Comparison of ENCODE assay signal across 9 cellular contexts in the genomic region with DNA sequence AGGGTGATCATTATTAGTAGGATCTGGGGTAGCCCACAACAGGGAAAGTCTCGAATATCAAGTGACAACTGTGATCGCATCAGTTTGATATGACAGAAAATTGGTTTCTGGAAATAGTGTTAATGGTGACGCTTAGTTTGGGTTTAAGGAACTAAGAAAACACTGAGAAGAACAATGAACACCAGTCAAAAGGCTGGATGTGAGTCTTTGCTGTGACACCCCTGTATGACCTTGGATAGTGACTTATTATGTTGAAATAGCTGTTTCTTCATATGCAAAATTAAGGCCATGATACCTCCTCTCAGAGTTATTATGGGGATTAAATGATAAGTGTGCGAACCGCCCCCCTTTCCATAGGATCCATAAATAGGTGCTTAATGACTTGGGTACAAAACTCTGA. TPM values are rescaled to one million over a fixed set of nuclear protein-coding genes. Genes with fewer than 3 reads are reported as not detected.
DNase-seq lines count a peak whose midpoint lies in the region; ATAC-seq, FAIRE-seq and TF ChIP-seq lines count a peak whose summit lies in the region.
"Had no signal": no experiment of that assay in that cellular context is flagged by ENCODE, and none has a peak within 500 bp of the region (broad histone marks: within the 10 kb centered on the region; RNA-seq: fewer than 3 reads in every experiment).

No MANE protein-coding gene starts in this region.

- H3K4me3 ChIP-seq in GM12875 (ENCODE audit: low read depth, low read length) (peak overlapping the region; percentile 96), PC-9 (peak overlapping the region; percentile 73), esophagus muscularis mucosa (peak overlapping the region; percentile 84 to 98 (median 90)), rectal smooth muscle tissue (ENCODE audit: low read length) (peak overlapping the region; percentile 81)

- no peak for DNase-seq in PC-9
- no peak for DNase-seq in esophagus muscularis mucosa (ENCODE audit: extremely low spot score)
- no peak for DNase-seq in GM12892 (ENCODE audit: insufficient read length)
- DNase-seq in activated CD4-positive, CD25-positive, alpha-beta regulatory T cell treated with anti-CD3 and anti-CD28 coated beads, Interleukin-2, amount 50 U/mL, for 72 hours: no peak

- H3K9me3 ChIP-seq in PC-9 (ENCODE audit: insufficient read depth, low read depth) (peaks cover 2% of the 10 kb centered on the region; the same call in 1 of the 2 replicates), esophagus muscularis mucosa (no peaks in the 10 kb centered on the region)

- CTCF ChIA-PET in PC-9 (lab: Charles Lee): no interaction called here

- peak overlapping the region; percentile 82 for H3K9ac ChIP-seq in rectal smooth muscle tissue (ENCODE audit: low read length)

- peaks cover 29% of the 10 kb centered on the region for H3K4me1 ChIP-seq in PC-9 (replicated peaks; ENCODE audit: insufficient read depth)
- H3K4me1 ChIP-seq in esophagus muscularis mucosa: peaks cover 13 to 48% (median 35%) of the 10 kb centered on the region in 4 donors
- no peaks in the 10 kb centered on the region for H3K4me1 ChIP-seq in rectal smooth muscle tissue (ENCODE audit: control insufficient read depth, insufficient read depth, low read length)

- 34% methylated on average over 5 of the region's 5 CpGs for WGBS in esophagus muscularis mucosa

- peaks cover 15% of the 10 kb centered on the region for H3F3A ChIP-seq in PC-9 (ENCODE audit: insufficient read depth, low read depth)

- peak overlapping the region; percentile 63 for H3K27ac ChIP-seq in PC-9
- H3K27ac ChIP-seq in esophagus muscularis mucosa (replicated peaks in 1 of 4): peak overlapping the region; percentile 89 to 97 (median 92)
- H3K27ac ChIP-seq in rectal smooth muscle tissue (ENCODE audit: low read depth, low read length): no peak overlapping the region

- TSS peak; percentile 37 for BruUV-seq in PC-9 (replicated peaks; lab: Mats Ljungman, UMichigan)

- no peaks in the 10 kb centered on the region for H3K27me3 ChIP-seq in PC-9 (ENCODE audit: insufficient read depth, low read depth)
- H3K27me3 ChIP-seq in esophagus muscularis mucosa: no peaks in the 10 kb centered on the region
- H3K27me3 ChIP-seq in rectal smooth muscle tissue (ENCODE audit: control insufficient read depth, insufficient read depth, low read length): no peaks in the 10 kb centered on the region

- no peak for TF ChIP-seq POLR2A in esophagus muscularis mucosa (IDR thresholded peaks at IDR 0.05; ENCODE audit: low read depth)
- no peak for TF ChIP-seq POLR2A in GM12892 (IDR thresholded peaks at IDR 0.05; ENCODE audit: low read depth, low read length)

- 0 out of 2 replicates have a peak, but pooled peaks cover 7% of the 10 kb centered on the region for H3K36me3 ChIP-seq in PC-9 (ENCODE audit: low read depth)
- no peaks in the 10 kb centered on the region for H3K36me3 ChIP-seq in esophagus muscularis mucosa
- no peaks in the 10 kb centered on the region for H3K36me3 ChIP-seq in rectal smooth muscle tissue (ENCODE audit: control insufficient read depth, insufficient read depth, low read length)

- no peaks in the 10 kb centered on the region for H3K9me2 ChIP-seq in PC-9 (ENCODE audit: insufficient read depth)

- intact Hi-C loops in PC-9 (cut with micrococcal nuclease; ENCODE audit: unreplicated experiment): no loop called here
- intact Hi-C loops in esophagus muscularis mucosa (cut with DNase I): no loop called here

- H3K79me2 ChIP-seq in PC-9 (ENCODE audit: low read depth): peaks cover 58% of the 10 kb centered on the region

- TF ChIP-seq EP300 in esophagus muscularis mucosa (IDR thresholded peaks at IDR 0.05): no peak

- FAIRE-seq in GM12892 (lab: Jason Lieb, UNC): no peak
- FAIRE-seq: TTC549 had no signal

- TF ChIP-seq CTCF in GM12875 (IDR thresholded peaks at IDR 0.05; ENCODE audit: borderline replicate concordance, insufficient read depth, low read depth, low read length) (no peak), PC-9 (conservative IDR thresholded peaks at IDR 0.05) (no peak), esophagus muscularis mucosa (IDR thresholded peaks at IDR 0.05) (no peak)

- no peak for ATAC-seq in HG03135 (IDR thresholded peaks at IDR 0.05; ENCODE audit: unreplicated experiment)
- no peak for ATAC-seq in HG02970 (IDR thresholded peaks at IDR 0.05; ENCODE audit: low FRiP score, unreplicated experiment)

- POLR2A ChIA-PET in PC-9 (lab: Charles Lee; ENCODE audit: unreplicated experiment): no interaction called here

- peak overlapping the region; percentile 69; the same call in 1 of the 2 replicates for H2AFZ ChIP-seq in PC-9

- peak overlapping the region; percentile 86 for H3K4me2 ChIP-seq in PC-9

- H4K20me1 ChIP-seq in PC-9 (ENCODE audit: insufficient read depth): peaks cover 36% of the 10 kb centered on the region

RNA-seq across cellular contexts. Expression of a gene that starts 0.9 kb away (rescaled TPM):
- 7.3 and 7.9 TPM in 2 replicates for total RNA-seq in PC-9 (2021)
- 10 to 100 TPM in 1 of 4 donors, 1 to 10 TPM in 3; 8.8 to 12.0 (median 9.5) TPM for total RNA-seq in esophagus muscularis mucosa
- polyA plus RNA-seq in GM12892 (2012; ENCODE audit: missing spikeins): 6.1 TPM

RNA-seq across cellular contexts. Expression of a gene that starts 29.4 kb away (rescaled TPM):
- total RNA-seq in PC-9 (2021): 70.8 and 76.9 TPM in 2 replicates
- total RNA-seq in esophagus muscularis mucosa: 10 to 100 TPM; 28.4 to 94.3 (median 66.1) TPM
- polyA plus RNA-seq in GM12892 (2012; ENCODE audit: missing spikeins): 17.5 TPM

RNA-seq across cellular contexts. Expression of a gene that starts 32.6 kb away (rescaled TPM):
- total RNA-seq in PC-9 (2021) (611 and 635 TPM in 2 replicates), esophagus muscularis mucosa (10 to 100 TPM; 18.5 to 43.5 (median 35.9) TPM)
- 18.8 TPM for polyA plus RNA-seq in GM12892 (2012; ENCODE audit: missing spikeins)

Comparison
In these comparisons a context has a peak if more than half of its experiments do, and no peak if none do; other contexts are left out.
1. RNA of a gene that starts 32.6 kb away (total RNA-seq): 611 to 635 TPM in PC-9; 18.5 to 43.5 TPM in esophagus muscularis mucosa; every median in the first group is over 10 times any median in the second.
2. Peak in every context shown above with its lines, with median percentiles within 50 percentile points of each other: H3K4me3 ChIP-seq.